Comparison of ENCODE assay signal across 8 cellular contexts in the genomic region with DNA sequence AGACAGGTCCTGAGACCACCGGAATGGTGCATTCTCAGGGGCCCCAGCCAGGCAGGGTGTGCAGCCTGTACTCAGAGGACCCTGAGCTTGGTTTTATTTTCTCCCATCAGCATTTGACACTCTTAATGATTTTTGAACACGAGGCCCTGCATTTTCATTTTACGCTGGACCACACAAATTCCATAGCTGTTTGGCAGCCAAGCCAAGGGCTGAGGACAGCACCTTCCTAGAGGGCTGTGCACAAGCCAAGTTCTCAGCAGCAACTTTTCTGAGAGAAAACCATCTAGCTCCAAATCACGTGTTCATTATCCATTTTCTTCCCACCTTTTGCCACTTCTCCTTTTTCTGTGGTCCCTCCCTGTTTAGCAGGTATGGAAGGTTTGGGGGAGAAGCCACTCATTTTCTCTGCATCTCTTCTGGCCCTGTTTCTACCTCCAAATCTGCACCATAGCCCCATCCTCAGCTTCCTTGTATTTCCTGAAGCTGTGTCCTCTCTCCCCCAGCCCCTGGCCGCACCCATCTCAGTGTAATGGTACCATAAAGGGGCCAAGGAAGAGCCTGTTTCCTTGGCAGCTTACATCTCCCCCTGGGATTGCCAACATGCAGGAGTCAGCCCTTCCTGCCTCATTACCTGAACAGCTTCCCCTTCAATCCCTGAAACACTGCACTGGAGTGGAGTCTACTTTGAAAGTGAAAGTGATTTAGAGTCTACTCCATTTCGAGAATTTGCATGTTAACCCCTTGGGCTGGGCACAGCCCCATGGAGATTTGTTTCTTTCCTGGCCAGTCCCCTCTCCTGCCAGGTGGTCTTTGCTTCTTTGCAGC.
DNase-seq lines count a peak whose midpoint lies in the region; TF ChIP-seq lines count a peak whose summit lies in the region.

No MANE protein-coding gene starts in this region.

- H3K4me1 ChIP-seq in left ventricle myocardium inferior: peaks cover 33% of the 10 kb centered on the region
- peaks cover 0 to 33% of the 10 kb centered on the region in 2 donors for H3K4me1 ChIP-seq in right atrium auricular region
- peaks cover 57% of the 10 kb centered on the region for H3K4me1 ChIP-seq in Loucy (ENCODE audit: insufficient read depth, low read length, poor library complexity, severe bottlenecking)
- peaks cover 2% of the 10 kb centered on the region for H3K4me1 ChIP-seq in fibroblast of lung (ENCODE audit: control insufficient read depth, extremely low read depth, insufficient read depth, low read length)
- H3K4me1 ChIP-seq in transverse colon: peaks cover 5 to 46% (median 29%) of the 10 kb centered on the region in 4 donors

- no peaks in the 10 kb centered on the region for H3K9me3 ChIP-seq in left ventricle myocardium inferior (replicated peaks)
- H3K9me3 ChIP-seq in right atrium auricular region: no peaks in the 10 kb centered on the region
- H3K9me3 ChIP-seq in Loucy (ENCODE audit: insufficient read depth, low read depth, low read length): no peaks in the 10 kb centered on the region
- no peaks in the 10 kb centered on the region for H3K9me3 ChIP-seq in fibroblast of lung (ENCODE audit: control insufficient read depth, insufficient read depth, low read depth, low read length)
- no peaks in the 10 kb centered on the region for H3K9me3 ChIP-seq in transverse colon

- in situ Hi-C loops in transverse colon (cut with MboI; ENCODE audit: low pct_ligation_motif_present in 1 of 4, low pct_unique_long_range_greater_than_20kb in 1 of 4, low sequenced_read_pairs in 3 of 4) (no loop called here), brain microvascular endothelial cell (cut with HindIII; ENCODE audit: low pct_ligation_motif_present, low sequenced_read_pairs) (no loop called here)

- peak overlapping the region; percentile 3 for H3K27ac ChIP-seq in left ventricle myocardium inferior (replicated peaks)
- no peak overlapping the region for H3K27ac ChIP-seq in right atrium auricular region
- H3K27ac ChIP-seq in fibroblast of lung (ENCODE audit: insufficient read depth, low read length): no peak overlapping the region
- peak overlapping the region in 3 of 4 donors; percentile 4 to 25 (median 16) for H3K27ac ChIP-seq in transverse colon
- no peak overlapping the region for H3K27ac ChIP-seq in brain microvascular endothelial cell

- no peak for TF ChIP-seq EP300 in transverse colon (IDR thresholded peaks at IDR 0.05; ENCODE audit: low read depth)

- peak overlapping the region; percentile 24 for H3K4me3 ChIP-seq in left ventricle myocardium inferior
- H3K4me3 ChIP-seq in right atrium auricular region: peak overlapping the region in 1 of 2 donors; percentile 18
- peak overlapping the region; percentile 0 for H3K4me3 ChIP-seq in Loucy (ENCODE audit: low read length, poor library complexity, severe bottlenecking)
- H3K4me3 ChIP-seq in fibroblast of lung (replicated peaks in 1 of 4; ENCODE audit: control extremely low read depth in 1 of 4, insufficient read depth in 1 of 4, low read depth in 3 of 4, low read length in 4 of 4): peak overlapping the region; percentile 27 to 35 (median 30)
- H3K4me3 ChIP-seq in transverse colon: peak overlapping the region in 1 of 4 donors; percentile 12
- no peak overlapping the region for H3K4me3 ChIP-seq in lower leg skin (ENCODE audit: low read depth, poor library complexity, severe bottlenecking)
- H3K4me3 ChIP-seq in brain microvascular endothelial cell (ENCODE audit: low read depth, low read length): no peak overlapping the region

- H3K4me2 ChIP-seq in Loucy (ENCODE audit: low read depth, low read length, poor library complexity, severe bottlenecking): peak overlapping the region; percentile 60
- peak overlapping the region; percentile 78 for H3K4me2 ChIP-seq in fibroblast of lung (ENCODE audit: extremely low read depth, insufficient read depth, low read length)

- 40 to 51% methylated on average over 5 to 6 of the region's 6 CpGs for WGBS in transverse colon (ENCODE audit: low coverage in 1 of 2), 2 donors
- WGBS in lower leg skin, 2 donors: 56 to 67% methylated on average over 6 of the region's 6 CpGs

- TF ChIP-seq POLR2A in transverse colon (IDR thresholded peaks at IDR 0.05) (no peak), lower leg skin (IDR thresholded peaks at IDR 0.05) (no peak)

- H3K36me3 ChIP-seq in left ventricle myocardium inferior (no peaks in the 10 kb centered on the region), right atrium auricular region (no peaks in the 10 kb centered on the region), Loucy (ENCODE audit: insufficient read depth, low read length) (peaks cover 83% of the 10 kb centered on the region), fibroblast of lung (ENCODE audit: control insufficient read depth, insufficient read depth, low read length) (no peaks in the 10 kb centered on the region), transverse colon (peaks cover 0 to 11% (median 2%) of the 10 kb centered on the region in 4 donors), brain microvascular endothelial cell (replicated peaks) (peaks cover 10% of the 10 kb centered on the region)

- H3K9ac ChIP-seq in Loucy (ENCODE audit: low read depth, low read length, poor library complexity, severe bottlenecking): peak overlapping the region; percentile 79
- no peak overlapping the region for H3K9ac ChIP-seq in fibroblast of lung (ENCODE audit: insufficient read depth, low read length)

- no peak for DNase-seq in left ventricle myocardium inferior
- no peak for DNase-seq in right atrium auricular region (ENCODE audit: low spot score)
- peak; percentile 25 to 62 for DNase-seq in fibroblast of lung (ENCODE audit: low read depth in 2 of 2)
- no peak for DNase-seq in transverse colon
- DNase-seq in lower leg skin (ENCODE audit: low spot score in 2 of 2): no peak
- no peak for DNase-seq in NCI-H1105 treated with DMSO at 0.1 percent for 48 hours (lab: John Stamatoyannopoulos, UW)
- DNase-seq in brain microvascular endothelial cell: no peak

- intact Hi-C loops in left ventricle myocardium inferior (cut with micrococcal nuclease) (no loop called here), transverse colon (cut with DNase I; ENCODE audit: low total_unique reads) (no loop called here), lower leg skin (cut with DNase I; ENCODE audit: low total_unique reads) (no loop called here)

- H3K79me2 ChIP-seq in Loucy (ENCODE audit: insufficient read depth, low read length) (peaks cover 24% of the 10 kb centered on the region; the same call in 1 of the 2 replicates), fibroblast of lung (ENCODE audit: control insufficient read depth, insufficient read depth, low read length) (no peaks in the 10 kb centered on the region)

- no peaks in the 10 kb centered on the region for H3K9me2 ChIP-seq in Loucy (replicated peaks; ENCODE audit: low read depth, low read length)

- no peaks in the 10 kb centered on the region for H4K20me1 ChIP-seq in Loucy (ENCODE audit: insufficient read depth, low read length, poor library complexity, severe bottlenecking)
- no peaks in the 10 kb centered on the region for H4K20me1 ChIP-seq in fibroblast of lung (ENCODE audit: control insufficient read depth, extremely low read depth, insufficient read depth, low read length)

- H2AFZ ChIP-seq in Loucy (ENCODE audit: low read length) (no peak overlapping the region), fibroblast of lung (ENCODE audit: low read length) (peak overlapping the region; percentile 77)

- peaks cover 27% of the 10 kb centered on the region for H3F3A ChIP-seq in Loucy (ENCODE audit: low read depth)

- no peak for TF ChIP-seq CTCF in left ventricle myocardium inferior (IDR thresholded peaks at IDR 0.05; ENCODE audit: borderline replicate concordance)
- TF ChIP-seq CTCF in right atrium auricular region (IDR thresholded peaks at IDR 0.05): no peak
- no peak for TF ChIP-seq CTCF in Loucy (conservative IDR thresholded peaks at IDR 0.05; ENCODE audit: low read length)
- TF ChIP-seq CTCF in fibroblast of lung (conservative IDR thresholded peaks at IDR 0.05 in 1 of 2, IDR thresholded peaks at IDR 0.05 in 1 of 2; ENCODE audit: low read depth in 1 of 2, low read length in 2 of 2): no peak
- TF ChIP-seq CTCF in transverse colon (IDR thresholded peaks at IDR 0.05): no peak
- TF ChIP-seq CTCF in lower leg skin (IDR thresholded peaks at IDR 0.05): no peak
- TF ChIP-seq CTCF in brain microvascular endothelial cell (IDR thresholded peaks at IDR 0.05; ENCODE audit: low read depth, low read length, missing control alignments): no peak

- no peaks in the 10 kb centered on the region for H3K27me3 ChIP-seq in left ventricle myocardium inferior (ENCODE audit: low read depth)
- H3K27me3 ChIP-seq in right atrium auricular region: no peaks in the 10 kb centered on the region
- no peaks in the 10 kb centered on the region for H3K27me3 ChIP-seq in Loucy (ENCODE audit: insufficient read depth, low read length, poor library complexity, severe bottlenecking)
- H3K27me3 ChIP-seq in fibroblast of lung (ENCODE audit: control insufficient read depth, insufficient read depth, low read length): peaks cover 2% of the 10 kb centered on the region
- no peaks in the 10 kb centered on the region for H3K27me3 ChIP-seq in transverse colon
- H3K27me3 ChIP-seq in brain microvascular endothelial cell (replicated peaks): no peaks in the 10 kb centered on the region

Comparison
In these comparisons a context has a peak if more than half of its experiments do, and no peak if none do; other contexts are left out.
1. H3K27ac ChIP-seq: peak in left ventricle myocardium inferior (single experiment) and transverse colon (3 of 4); none in right atrium auricular region (0 of 2), fibroblast of lung (single experiment) and brain microvascular endothelial cell (single experiment).
2. DNase-seq: peak in fibroblast of lung (2 of 2); none in left ventricle myocardium inferior (single experiment), right atrium auricular region (single experiment), transverse colon (single experiment), lower leg skin (0 of 2), NCI-H1105 treated with DMSO at 0.1 percent for 48 hours (single experiment) and brain microvascular endothelial cell (single experiment).
3. H3K4me3 ChIP-seq: peak in left ventricle myocardium inferior (single experiment), Loucy (single experiment) and fibroblast of lung (4 of 4); none in lower leg skin (single experiment) and brain microvascular endothelial cell (single experiment).